ENCODE assay signal across 21 cellular contexts in genomic region chr4:87981505-87981904, GRCh38. TPM values are rescaled to one million over a fixed set of nuclear protein-coding genes. Genes with fewer than 3 reads are reported as not detected.
"Had no signal": no experiment of that assay in that cellular context is flagged by ENCODE, and none has a peak within 500 bp of the region (broad histone marks: within the 10 kb centered on the region; RNA-seq: fewer than 3 reads in every experiment).

No MANE protein-coding gene starts in this region.

- H3K4me1 Mint-ChIP-seq: mesothelial cell of epicardium had no signal

- ATAC-seq: foreskin keratinocyte, heart right ventricle, left cardiac atrium, left lung, left ventricle myocardium superior, lower lobe of right lung, mucosa of descending colon had no signal

- H3K9me3 ChIP-seq: esophagus muscularis mucosa, heart right ventricle, left lung, lower lobe of right lung, mucosa of descending colon had no signal

- H3K4me3 ChIP-seq: coronary artery, esophagus muscularis mucosa, heart right ventricle, left lung, lower lobe of right lung, mucosa of descending colon had no signal

- DNase-seq: dermis blood vessel endothelial cell; dorsolateral prefrontal cortex; effector CD4-positive, alpha-beta T cell; effector memory CD4-positive, alpha-beta T cell; foreskin keratinocyte; glutamatergic neuron; head of caudate nucleus; heart right ventricle; hippocampal formation; left cardiac atrium; left lung; left ventricle myocardium superior; lower lobe of right lung; mesenchymal stem cell; mucosa of descending colon had no signal

- H3K27ac Mint-ChIP-seq: mesothelial cell of epicardium had no signal

- H3K27ac ChIP-seq: coronary artery, esophagus muscularis mucosa, foreskin keratinocyte, heart right ventricle, left lung, lower lobe of right lung had no signal

- H3K36me3 ChIP-seq: esophagus muscularis mucosa, heart right ventricle, left lung, lower lobe of right lung had no signal

- H3K36me3 Mint-ChIP-seq: mesothelial cell of epicardium had no signal

- H3K27me3 ChIP-seq: dorsolateral prefrontal cortex, esophagus muscularis mucosa, foreskin keratinocyte, left lung had no signal

- H3K4me3 Mint-ChIP-seq: mesothelial cell of epicardium had no signal

- H3K4me1 ChIP-seq: esophagus muscularis mucosa, foreskin keratinocyte, heart right ventricle, left lung, lower lobe of right lung had no signal

- H3K9me3 Mint-ChIP-seq: mesothelial cell of epicardium had no signal

RNA-seq across cellular contexts. Expression of gene SPP1, which starts 6.0 kb away (rescaled TPM):
- total RNA-seq: endothelial cell of umbilical vein, lung microvascular endothelial cell, myocyte had no signal
